3 cellular contexts compared by ENCODE assay signal in genomic region chr10:1333981-1334380, GRCh38.
"Had no signal": no experiment of that assay in that cellular context is flagged by ENCODE, and none has a peak within 500 bp of the region (broad histone marks: within the 10 kb centered on the region; RNA-seq: fewer than 3 reads in every experiment).

No MANE protein-coding gene starts in this region.

- DNase-seq: GDM1, GF-D8 had no signal

- H3K4me3 ChIP-seq: GM12878 had no signal
